13 cellular contexts compared by ENCODE assay signal in the genomic region with DNA sequence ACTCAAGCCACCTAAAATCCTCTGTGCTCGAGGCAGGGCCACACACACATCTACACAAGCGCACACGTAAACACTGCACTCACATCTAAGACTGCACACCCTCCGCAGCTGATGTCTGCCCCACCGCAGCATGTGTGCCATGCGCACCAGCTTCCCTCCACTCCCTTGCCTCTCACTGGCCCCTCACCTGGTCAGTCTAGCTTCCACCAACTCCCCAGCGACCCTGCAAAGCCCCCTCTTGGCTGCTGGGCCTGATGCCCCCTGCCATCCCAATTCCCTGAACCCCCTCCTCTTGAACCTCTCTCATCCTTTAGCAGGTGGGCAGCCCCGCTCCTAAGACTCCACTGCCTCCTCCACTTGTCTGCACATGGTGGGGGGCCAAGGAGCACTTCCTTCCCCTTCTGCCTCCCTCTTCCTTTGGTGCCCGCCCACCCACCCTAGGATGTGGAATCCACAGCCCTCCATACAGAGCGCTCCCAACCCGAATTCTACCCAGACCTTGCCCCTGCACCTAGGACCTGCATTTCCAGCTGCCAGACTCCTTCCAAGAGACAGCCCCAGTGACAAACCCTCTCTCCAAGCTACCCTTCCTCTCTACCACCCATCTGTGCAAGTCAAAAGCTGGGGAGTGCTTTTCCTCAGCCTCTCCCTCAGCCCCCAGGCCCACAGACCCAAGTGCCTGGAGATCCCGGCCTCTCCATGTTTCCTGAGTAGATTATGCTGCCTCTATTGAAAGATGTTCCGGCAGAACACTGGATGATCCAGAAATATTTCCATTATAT. TPM values are rescaled to one million over a fixed set of nuclear protein-coding genes. Genes with fewer than 3 reads are reported as not detected.
"Had no signal": no experiment of that assay in that cellular context is flagged by ENCODE, and none has a peak within 500 bp of the region (broad histone marks: within the 10 kb centered on the region; RNA-seq: fewer than 3 reads in every experiment).

No MANE protein-coding gene starts in this region.

- H3K36me3 ChIP-seq: breast epithelium, esophagus muscularis mucosa, stomach, vagina had no signal

- H3K9me3 ChIP-seq: esophagus muscularis mucosa, stomach, vagina had no signal

- H3K27ac Mint-ChIP-seq: activated naive CD8-positive, alpha-beta T cell treated with anti-CD3 and anti-CD28 coated beads for 36 hours; activated T-cell treated with anti-CD3 and anti-CD28 coated beads, Interleukin-2, amount 50 U/mL, for 24 hours had no signal

- H3K9me3 Mint-ChIP-seq: activated naive CD8-positive, alpha-beta T cell treated with anti-CD3 and anti-CD28 coated beads for 36 hours; activated T-cell treated with anti-CD3 and anti-CD28 coated beads, Interleukin-2, amount 50 U/mL, for 24 hours had no signal

- H3K4me3 ChIP-seq: breast epithelium, esophagus muscularis mucosa, skin epidermis, stomach, vagina had no signal

- H3K27ac ChIP-seq: breast epithelium, esophagus muscularis mucosa, skin epidermis, stomach had no signal

- H3K36me3 Mint-ChIP-seq: activated naive CD8-positive, alpha-beta T cell treated with anti-CD3 and anti-CD28 coated beads for 36 hours; naive B cell had no signal

- H3K4me1 Mint-ChIP-seq: activated naive CD8-positive, alpha-beta T cell treated with anti-CD3 and anti-CD28 coated beads for 36 hours had no signal

- ATAC-seq: activated CD4-positive, CD25-positive, alpha-beta regulatory T cell treated with anti-CD3 and anti-CD28 coated beads, Interleukin-2, amount 50 U/mL, for 24 hours had no signal

- DNase-seq: activated effector memory CD4-positive, alpha-beta T cell treated with anti-CD3 and anti-CD28 coated beads, Interleukin-2, amount 50 U/mL, for 16 hours; activated naive CD8-positive, alpha-beta T cell treated with anti-CD3 and anti-CD28 coated beads for 36 hours; activated T-cell treated with anti-CD3 and anti-CD28 coated beads, Interleukin-2, amount 50 U/mL, for 24 hours; islet precursor cell; midbrain; naive B cell; stomach; T-helper 2 cell had no signal

- H3K4me1 ChIP-seq: stomach had no signal

- H3K27me3 ChIP-seq: breast epithelium, vagina had no signal

- H3K4me3 Mint-ChIP-seq: activated naive CD8-positive, alpha-beta T cell treated with anti-CD3 and anti-CD28 coated beads for 36 hours; activated T-cell treated with anti-CD3 and anti-CD28 coated beads, Interleukin-2, amount 50 U/mL, for 24 hours; naive B cell had no signal

RNA-seq across cellular contexts. Expression of gene ADAMTS2, which starts 23.9 kb away (rescaled TPM):
- total RNA-seq: activated naive CD8-positive, alpha-beta T cell treated with anti-CD3 and anti-CD28 coated beads for 36 hours had no signal
